1 cellular context compared by ENCODE assay signal in the genomic region with DNA sequence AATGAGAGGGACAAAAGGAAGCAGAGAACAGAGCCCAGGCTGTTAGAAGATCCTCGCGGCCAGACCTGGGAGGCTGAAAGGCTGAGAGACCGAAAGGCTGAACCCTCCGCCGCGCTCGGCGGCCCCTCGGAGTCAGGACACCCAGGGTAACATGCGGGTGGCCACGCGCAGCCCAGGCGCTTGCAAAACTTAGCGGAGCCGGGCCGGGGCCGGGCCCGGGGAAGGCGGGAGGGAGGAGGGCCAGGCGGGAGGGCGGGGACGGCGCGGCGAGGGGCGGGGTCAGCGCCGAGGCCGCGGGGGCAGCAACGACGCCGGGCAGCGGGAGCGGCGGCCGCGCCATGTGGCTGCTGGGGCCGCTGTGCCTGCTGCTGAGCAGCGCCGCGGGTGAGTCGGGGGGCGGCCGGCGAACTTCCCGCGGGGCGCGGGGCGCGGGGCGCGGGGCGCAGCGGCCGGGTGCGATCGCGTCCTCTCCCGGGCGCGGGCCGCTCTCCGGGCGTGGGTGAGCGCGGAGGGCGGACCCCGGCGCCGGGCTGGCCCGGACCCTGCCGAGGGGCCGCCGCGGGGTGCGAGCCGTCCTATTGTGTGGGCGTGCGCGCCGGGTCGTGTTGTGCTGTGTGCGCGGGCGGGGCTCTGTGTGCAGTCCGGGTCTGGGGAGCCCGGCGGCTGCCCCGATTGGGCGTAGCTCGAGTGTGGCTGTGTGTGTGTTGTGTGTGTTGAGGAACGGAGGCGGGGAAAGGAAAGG.
A peak's percentile ranks its signal among the peaks of the same experiment; 100 is the strongest.
TF ChIP-seq lines count a peak whose summit lies in the region.

A gene with protein sequence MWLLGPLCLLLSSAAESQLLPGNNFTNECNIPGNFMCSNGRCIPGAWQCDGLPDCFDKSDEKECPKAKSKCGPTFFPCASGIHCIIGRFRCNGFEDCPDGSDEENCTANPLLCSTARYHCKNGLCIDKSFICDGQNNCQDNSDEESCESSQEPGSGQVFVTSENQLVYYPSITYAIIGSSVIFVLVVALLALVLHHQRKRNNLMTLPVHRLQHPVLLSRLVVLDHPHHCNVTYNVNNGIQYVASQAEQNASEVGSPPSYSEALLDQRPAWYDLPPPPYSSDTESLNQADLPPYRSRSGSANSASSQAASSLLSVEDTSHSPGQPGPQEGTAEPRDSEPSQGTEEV (plus strand): TSS at position 302 of the 742 bp plus-strand sequence. CDS start 37 bp downstream, at position 339.

TF ChIP-seq in SK-N-SH, 30 proteins besides CTCF, POLR2A, EP300 and RAD21 (continued from another document):
- TF ChIP-seq, protein P1, sequence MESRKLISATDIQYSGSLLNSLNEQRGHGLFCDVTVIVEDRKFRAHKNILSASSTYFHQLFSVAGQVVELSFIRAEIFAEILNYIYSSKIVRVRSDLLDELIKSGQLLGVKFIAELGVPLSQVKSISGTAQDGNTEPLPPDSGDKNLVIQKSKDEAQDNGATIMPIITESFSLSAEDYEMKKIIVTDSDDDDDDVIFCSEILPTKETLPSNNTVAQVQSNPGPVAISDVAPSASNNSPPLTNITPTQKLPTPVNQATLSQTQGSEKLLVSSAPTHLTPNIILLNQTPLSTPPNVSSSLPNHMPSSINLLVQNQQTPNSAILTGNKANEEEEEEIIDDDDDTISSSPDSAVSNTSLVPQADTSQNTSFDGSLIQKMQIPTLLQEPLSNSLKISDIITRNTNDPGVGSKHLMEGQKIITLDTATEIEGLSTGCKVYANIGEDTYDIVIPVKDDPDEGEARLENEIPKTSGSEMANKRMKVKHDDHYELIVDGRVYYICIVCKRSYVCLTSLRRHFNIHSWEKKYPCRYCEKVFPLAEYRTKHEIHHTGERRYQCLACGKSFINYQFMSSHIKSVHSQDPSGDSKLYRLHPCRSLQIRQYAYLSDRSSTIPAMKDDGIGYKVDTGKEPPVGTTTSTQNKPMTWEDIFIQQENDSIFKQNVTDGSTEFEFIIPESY (IDR thresholded peaks at IDR 0.05; ENCODE audit: borderline replicate concordance, low read depth), result no peak
- TF ChIP-seq FOSL2 (IDR thresholded peaks at IDR 0.05; ENCODE audit: borderline replicate concordance, low read depth) (no peak), NRF1 (IDR thresholded peaks at IDR 0.05; ENCODE audit: low read depth, low read length) (peak; percentile 44), JUND (IDR thresholded peaks at IDR 0.05) (no peak), POLR2AphosphoS5 (IDR thresholded peaks at IDR 0.05; ENCODE audit: low read depth, low read length) (peak; percentile 69)
